In genomic region chr12:90311561-90311960, GRCh38 we compare ENCODE assay signal across 37 cellular contexts.
"Had no signal": no experiment of that assay in that cellular context is flagged by ENCODE, and none has a peak within 500 bp of the region (broad histone marks: within the 10 kb centered on the region; RNA-seq: fewer than 3 reads in every experiment).

No MANE protein-coding gene starts in this region.

- H3K4me1 ChIP-seq: adrenal gland, body of pancreas, breast epithelium had no signal

- H3K4me1 Mint-ChIP-seq: activated B cell treated with CpG ODN at 0.5 μM for 24 hours; activated CD4-positive, alpha-beta T cell treated with anti-CD3 and anti-CD28 coated beads, Interleukin-2, amount 10 ng/mL, durations not matched to agents 24 days and 14 days; activated naive CD8-positive, alpha-beta T cell treated with anti-CD3 and anti-CD28 coated beads for 36 hours; activated T-helper 17 cell treated with anti-CD3 and anti-CD28 coated beads, Interleukin-2, amount 50 U/mL, for 72 hours had no signal

- H3K27ac Mint-ChIP-seq: activated B cell treated with CpG ODN at 0.5 μM for 24 hours; activated CD4-positive, alpha-beta memory T cell treated with anti-CD3 and anti-CD28 coated beads for 36 hours; activated CD4-positive, alpha-beta T cell treated with anti-CD3 and anti-CD28 coated beads, Interleukin-2, amount 10 ng/mL, durations not matched to agents 24 days and 14 days; activated CD8-positive, alpha-beta T cell treated with anti-CD3 and anti-CD28 coated beads for 36 hours; activated naive CD4-positive, alpha-beta T cell treated with anti-CD3 and anti-CD28 coated beads for 36 hours; activated naive CD4-positive, alpha-beta T cell treated with anti-CD3 and anti-CD28 coated beads, Interleukin-2, amount 50 U/mL, for 72 hours; activated naive CD8-positive, alpha-beta T cell treated with anti-CD3 and anti-CD28 coated beads for 36 hours; activated T-cell treated with anti-CD3 and anti-CD28 coated beads, Interleukin-2, amount 50 U/mL, for 72 hours; activated T-helper 1 cell treated with anti-CD3 and anti-CD28 coated beads, Interleukin-12 subunit alpha, Interleukin-12 subunit beta, Interleukin-2, Interleukin-4 antibody, amounts not matched to agents 30 ng/mL and 10 ng/mL and 1 ng/mL, durations not matched to agents 14 hours and 24 hours and 36 hours; activated T-helper 17 cell treated with anti-CD3 and anti-CD28 coated beads, Interleukin-2, amount 50 U/mL, for 72 hours; T-helper 1 cell treated with Interleukin-12 subunit alpha and Interleukin-12 subunit beta and Interleukin-4 antibody, amounts not matched to agents 30 μg/mL and 1 μg/mL, for 36 hours; T-helper 2 cell treated with Interferon-gamma antibody and Interleukin-4, amounts not matched to agents 5 μg/mL and 100 μg/mL, for 36 hours had no signal

- H3K36me3 ChIP-seq: adrenal gland, brain microvascular endothelial cell, breast epithelium had no signal

- H3K27me3 ChIP-seq: adrenal gland, body of pancreas, brain microvascular endothelial cell, breast epithelium had no signal

- H3K36me3 Mint-ChIP-seq: activated CD4-positive, alpha-beta memory T cell treated with anti-CD3 and anti-CD28 coated beads for 36 hours; activated naive CD8-positive, alpha-beta T cell treated with anti-CD3 and anti-CD28 coated beads for 36 hours had no signal

- H3K27ac ChIP-seq: adrenal gland, body of pancreas, brain microvascular endothelial cell, breast epithelium, VCaP had no signal

- H3K9me3 Mint-ChIP-seq: activated B cell treated with CpG ODN at 0.5 μM for 24 hours; activated CD4-positive, alpha-beta memory T cell treated with anti-CD3 and anti-CD28 coated beads for 36 hours; activated CD4-positive, alpha-beta T cell treated with anti-CD3 and anti-CD28 coated beads, Interleukin-2, amount 10 ng/mL, durations not matched to agents 24 days and 14 days; activated CD8-positive, alpha-beta T cell treated with anti-CD3 and anti-CD28 coated beads for 36 hours; activated naive CD4-positive, alpha-beta T cell treated with anti-CD3 and anti-CD28 coated beads for 36 hours; activated naive CD4-positive, alpha-beta T cell treated with anti-CD3 and anti-CD28 coated beads, Interleukin-2, amount 50 U/mL, for 72 hours; activated naive CD8-positive, alpha-beta T cell treated with anti-CD3 and anti-CD28 coated beads for 36 hours; activated T-cell treated with anti-CD3 and anti-CD28 coated beads, Interleukin-2, amount 50 U/mL, for 4 hours; activated T-cell treated with anti-CD3 and anti-CD28 coated beads, Interleukin-2, amount 50 U/mL, for 72 hours; activated T-helper 1 cell treated with anti-CD3 and anti-CD28 coated beads, Interleukin-12 subunit alpha, Interleukin-12 subunit beta, Interleukin-2, Interleukin-4 antibody, amounts not matched to agents 30 ng/mL and 10 ng/mL and 1 ng/mL, durations not matched to agents 14 hours and 24 hours and 36 hours; activated T-helper 17 cell treated with anti-CD3 and anti-CD28 coated beads, Interleukin-2, amount 50 U/mL, for 72 hours; T-helper 1 cell treated with Interleukin-12 subunit alpha and Interleukin-12 subunit beta and Interleukin-4 antibody, amounts not matched to agents 30 μg/mL and 1 μg/mL, for 36 hours; T-helper 2 cell treated with Interferon-gamma antibody and Interleukin-4, amounts not matched to agents 5 μg/mL and 100 μg/mL, for 36 hours had no signal

- ATAC-seq: activated CD8-positive, alpha-beta T cell treated with anti-CD3 and anti-CD28 coated beads for 36 hours; activated naive CD4-positive, alpha-beta T cell treated with anti-CD3 and anti-CD28 coated beads, Interleukin-2, amount 50 U/mL, for 72 hours; activated T-cell treated with anti-CD3 and anti-CD28 coated beads, Interleukin-2, amount 50 U/mL, for 4 hours; activated T-cell treated with anti-CD3 and anti-CD28 coated beads, Interleukin-2, amount 50 U/mL, for 72 hours; activated T-helper 17 cell treated with anti-CD3 and anti-CD28 coated beads, Interleukin-2, amount 50 U/mL, for 72 hours; body of pancreas had no signal

- DNase-seq: activated B cell treated with CpG ODN at 0.5 μM for 24 hours; activated CD4-positive, alpha-beta memory T cell treated with anti-CD3 and anti-CD28 coated beads for 36 hours; activated CD4-positive, alpha-beta T cell treated with anti-CD3 and anti-CD28 coated beads for 4 hours; activated CD4-positive, alpha-beta T cell treated with anti-CD3 and anti-CD28 coated beads, Interleukin-2, amount 10 ng/mL, durations not matched to agents 24 days and 14 days; activated CD4-positive, alpha-beta T cell treated with anti-CD3 and anti-CD28 coated beads, Interleukin-2, amount 50 U/mL, for 1 hour; activated CD4-positive, alpha-beta T cell treated with anti-CD3 and anti-CD28 coated beads, Interleukin-2, amount 50 U/mL, for 4 hours; activated CD4-positive, CD25-positive, alpha-beta regulatory T cell treated with anti-CD3 and anti-CD28 coated beads, Interleukin-2, amount 50 U/mL, for 72 hours; activated CD8-positive, alpha-beta memory T cell treated with anti-CD3 and anti-CD28 coated beads, Interleukin-2, amount 50 U/mL, for 4 hours; activated CD8-positive, alpha-beta T cell treated with anti-CD3 and anti-CD28 coated beads for 36 hours; activated effector memory CD4-positive, alpha-beta T cell treated with anti-CD3 and anti-CD28 coated beads, Interleukin-2, amount 50 U/mL, for 16 hours; activated gamma-delta T cell treated with Interleukin-2 at 50 U/mL for 16 hours; activated naive CD4-positive, alpha-beta T cell; activated naive CD4-positive, alpha-beta T cell treated with anti-CD3 and anti-CD28 coated beads for 36 hours; activated naive CD4-positive, alpha-beta T cell treated with anti-CD3 and anti-CD28 coated beads, Interleukin-2, amount 50 U/mL, for 16 hours; activated naive CD8-positive, alpha-beta T cell treated with anti-CD3 and anti-CD28 coated beads for 36 hours; activated T-cell treated with anti-CD3 and anti-CD28 coated beads for 4 hours; activated T-cell treated with anti-CD3 and anti-CD28 coated beads, Interleukin-2, amount 50 U/mL, for 1 hour; activated T-cell treated with anti-CD3 and anti-CD28 coated beads, Interleukin-2, amount 50 U/mL, for 4 hours; activated T-cell treated with anti-CD3 and anti-CD28 coated beads, Interleukin-2, amount 50 U/mL, for 72 hours; adrenal gland; amniotic stem cell; aorta; body of pancreas; brain microvascular endothelial cell; central memory CD4-positive, alpha-beta T cell; T-helper 1 cell; T-helper 2 cell; T-helper 9 cell had no signal

- FAIRE-seq: astrocyte, TTC549 had no signal

- H3K4me3 Mint-ChIP-seq: activated B cell treated with CpG ODN at 0.5 μM for 24 hours; activated CD4-positive, alpha-beta memory T cell treated with anti-CD3 and anti-CD28 coated beads for 36 hours; activated CD4-positive, alpha-beta T cell treated with anti-CD3 and anti-CD28 coated beads, Interleukin-2, amount 10 ng/mL, durations not matched to agents 24 days and 14 days; activated CD8-positive, alpha-beta T cell treated with anti-CD3 and anti-CD28 coated beads for 36 hours; activated naive CD4-positive, alpha-beta T cell treated with anti-CD3 and anti-CD28 coated beads for 36 hours; activated naive CD8-positive, alpha-beta T cell treated with anti-CD3 and anti-CD28 coated beads for 36 hours; activated T-cell treated with anti-CD3 and anti-CD28 coated beads, Interleukin-2, amount 50 U/mL, for 4 hours; activated T-cell treated with anti-CD3 and anti-CD28 coated beads, Interleukin-2, amount 50 U/mL, for 72 hours; activated T-helper 1 cell treated with anti-CD3 and anti-CD28 coated beads, Interleukin-12 subunit alpha, Interleukin-12 subunit beta, Interleukin-2, Interleukin-4 antibody, amounts not matched to agents 30 ng/mL and 10 ng/mL and 1 ng/mL, durations not matched to agents 14 hours and 24 hours and 36 hours; activated T-helper 17 cell treated with anti-CD3 and anti-CD28 coated beads, Interleukin-2, amount 50 U/mL, for 72 hours; T-helper 1 cell treated with Interleukin-12 subunit alpha and Interleukin-12 subunit beta and Interleukin-4 antibody, amounts not matched to agents 30 μg/mL and 1 μg/mL, for 36 hours; T-helper 2 cell treated with Interferon-gamma antibody and Interleukin-4, amounts not matched to agents 5 μg/mL and 100 μg/mL, for 36 hours had no signal

- H3K9me3 ChIP-seq: adrenal gland, body of pancreas, breast epithelium had no signal

- H3K4me3 ChIP-seq: adrenal gland, body of pancreas, breast epithelium had no signal
